1 cellular context compared by ENCODE assay signal in the genomic region with DNA sequence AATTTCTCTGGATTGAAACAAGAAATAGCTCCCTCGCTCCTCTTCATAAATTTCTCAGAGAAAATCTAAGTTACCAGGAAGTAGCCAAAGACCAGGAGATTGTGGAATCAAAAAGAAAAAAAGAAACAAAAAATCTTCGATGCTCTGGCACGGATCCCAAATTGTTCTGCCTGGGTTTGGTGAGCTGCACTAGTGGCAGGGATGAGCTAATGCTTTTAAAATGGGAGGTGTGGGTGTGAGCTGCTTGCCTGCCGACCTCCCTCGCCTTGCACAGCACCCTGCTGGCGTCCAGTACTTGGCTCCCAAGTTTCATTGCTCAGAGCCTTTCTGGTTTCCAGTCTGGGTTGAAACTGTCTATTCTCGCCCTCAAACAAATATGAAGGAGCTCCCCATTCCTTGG.
TF ChIP-seq lines count a peak whose summit lies in the region.

No MANE protein-coding gene starts in this region.

TF ChIP-seq in K562, 482 proteins besides CTCF, POLR2A, EP300 and RAD21 (continued from another document):
- TF ChIP-seq, protein P1, sequence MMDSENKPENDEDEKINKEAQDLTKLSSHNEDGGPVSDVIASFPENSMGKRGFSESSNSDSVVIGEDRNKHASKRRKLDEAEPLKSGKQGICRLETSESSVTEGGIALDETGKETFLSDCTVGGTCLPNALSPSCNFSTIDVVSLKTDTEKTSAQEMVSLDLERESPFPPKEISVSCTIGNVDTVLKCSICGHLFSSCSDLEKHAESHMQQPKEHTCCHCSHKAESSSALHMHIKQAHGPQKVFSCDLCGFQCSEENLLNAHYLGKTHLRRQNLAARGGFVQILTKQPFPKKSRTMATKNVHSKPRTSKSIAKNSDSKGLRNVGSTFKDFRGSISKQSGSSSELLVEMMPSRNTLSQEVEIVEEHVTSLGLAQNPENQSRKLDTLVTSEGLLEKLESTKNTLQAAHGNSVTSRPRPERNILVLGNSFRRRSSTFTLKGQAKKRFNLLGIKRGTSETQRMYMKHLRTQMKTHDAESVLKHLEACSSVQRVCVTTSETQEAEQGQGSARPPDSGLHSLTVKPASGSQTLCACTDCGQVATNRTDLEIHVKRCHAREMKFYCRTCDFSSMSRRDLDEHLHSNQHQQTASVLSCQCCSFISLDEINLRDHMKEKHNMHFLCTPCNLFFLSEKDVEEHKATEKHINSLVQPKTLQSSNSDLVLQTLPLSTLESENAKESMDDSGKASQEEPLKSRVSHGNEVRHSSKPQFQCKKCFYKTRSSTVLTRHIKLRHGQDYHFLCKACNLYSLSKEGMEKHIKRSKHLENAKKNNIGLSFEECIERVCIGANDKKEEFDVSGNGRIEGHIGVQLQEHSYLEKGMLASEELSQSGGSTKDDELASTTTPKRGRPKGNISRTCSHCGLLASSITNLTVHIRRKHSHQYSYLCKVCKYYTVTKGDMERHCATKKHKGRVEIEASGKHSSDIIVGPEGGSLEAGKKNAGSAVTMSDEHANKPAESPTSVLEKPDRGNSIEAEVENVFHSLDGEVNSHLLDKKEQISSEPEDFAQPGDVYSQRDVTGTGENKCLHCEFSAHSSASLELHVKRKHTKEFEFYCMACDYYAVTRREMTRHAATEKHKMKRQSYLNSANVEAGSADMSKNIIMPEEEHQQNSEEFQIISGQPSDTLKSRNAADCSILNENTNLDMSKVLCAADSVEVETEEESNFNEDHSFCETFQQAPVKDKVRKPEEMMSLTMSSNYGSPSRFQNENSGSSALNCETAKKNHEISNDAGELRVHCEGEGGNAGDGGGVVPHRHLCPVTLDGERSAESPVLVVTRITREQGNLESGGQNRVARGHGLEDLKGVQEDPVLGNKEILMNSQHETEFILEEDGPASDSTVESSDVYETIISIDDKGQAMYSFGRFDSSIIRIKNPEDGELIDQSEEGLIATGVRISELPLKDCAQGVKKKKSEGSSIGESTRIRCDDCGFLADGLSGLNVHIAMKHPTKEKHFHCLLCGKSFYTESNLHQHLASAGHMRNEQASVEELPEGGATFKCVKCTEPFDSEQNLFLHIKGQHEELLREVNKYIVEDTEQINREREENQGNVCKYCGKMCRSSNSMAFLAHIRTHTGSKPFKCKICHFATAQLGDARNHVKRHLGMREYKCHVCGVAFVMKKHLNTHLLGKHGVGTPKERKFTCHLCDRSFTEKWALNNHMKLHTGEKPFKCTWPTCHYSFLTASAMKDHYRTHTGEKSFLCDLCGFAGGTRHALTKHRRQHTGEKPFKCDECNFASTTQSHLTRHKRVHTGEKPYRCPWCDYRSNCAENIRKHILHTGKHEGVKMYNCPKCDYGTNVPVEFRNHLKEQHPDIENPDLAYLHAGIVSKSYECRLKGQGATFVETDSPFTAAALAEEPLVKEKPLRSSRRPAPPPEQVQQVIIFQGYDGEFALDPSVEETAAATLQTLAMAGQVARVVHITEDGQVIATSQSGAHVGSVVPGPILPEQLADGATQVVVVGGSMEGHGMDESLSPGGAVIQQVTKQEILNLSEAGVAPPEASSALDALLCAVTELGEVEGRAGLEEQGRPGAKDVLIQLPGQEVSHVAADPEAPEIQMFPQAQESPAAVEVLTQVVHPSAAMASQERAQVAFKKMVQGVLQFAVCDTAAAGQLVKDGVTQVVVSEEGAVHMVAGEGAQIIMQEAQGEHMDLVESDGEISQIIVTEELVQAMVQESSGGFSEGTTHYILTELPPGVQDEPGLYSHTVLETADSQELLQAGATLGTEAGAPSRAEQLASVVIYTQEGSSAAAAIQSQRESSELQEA (IDR thresholded peaks at IDR 0.05; ENCODE audit: low read depth): no peak
